20 cellular contexts compared by ENCODE assay signal in genomic region chr11:30329150-30329940, GRCh38. TPM values are rescaled to one million over a fixed set of nuclear protein-coding genes. Genes with fewer than 3 reads are reported as not detected.
DNase-seq lines count a peak whose midpoint lies in the region; ATAC-seq and TF ChIP-seq lines count a peak whose summit lies in the region.
"Had no signal": no experiment of that assay in that cellular context is flagged by ENCODE, and none has a peak within 500 bp of the region (broad histone marks: within the 10 kb centered on the region; RNA-seq: fewer than 3 reads in every experiment).

No MANE protein-coding gene starts in this region.

- H3K9me2 ChIP-seq in OCI-LY7 (ENCODE audit: insufficient read depth, low read length): no peaks in the 10 kb centered on the region

- H4K20me1 ChIP-seq in OCI-LY7 (ENCODE audit: insufficient read depth, low read length): peaks cover 19% of the 10 kb centered on the region; the same call in 1 of the 2 replicates

- no peaks in the 10 kb centered on the region for H3K27me3 Mint-ChIP-seq in activated CD8-positive, alpha-beta T cell treated with anti-CD3 and anti-CD28 coated beads for 36 hours
- H3K27me3 Mint-ChIP-seq in activated CD8-positive, alpha-beta T cell treated with anti-CD3 and anti-CD28 coated beads, Interleukin-2, amount 10 ng/mL, durations not matched to agents 7 days and 5 days (ENCODE audit: low read depth): no peaks in the 10 kb centered on the region
- H3K27me3 Mint-ChIP-seq: natural killer cell treated with Interleukin-12 subunit alpha and Interleukin-12 subunit beta and Interleukin-15 and Interleukin-18, amount 100 ng/mL, for 72 hours; progenitor cell of endocrine pancreas; stimulated activated naive B cell treated with anti-CD40 and anti-IgM and Interleukin-4, amounts not matched to agents 10 μg/mL and 1 μg/mL and 100 μg/mL, for 72 hours had no signal

- BruUV-seq in OCI-LY7 (replicated peaks; lab: Mats Ljungman, UMichigan): no TSS peak

- TF ChIP-seq CTCF in activated CD8-positive, alpha-beta T cell treated with anti-CD3 and anti-CD28 coated beads for 36 hours (IDR thresholded peaks at IDR 0.05): no peak
- TF ChIP-seq CTCF in OCI-LY7 (conservative IDR thresholded peaks at IDR 0.05; ENCODE audit: low read length): no peak
- TF ChIP-seq CTCF in fibroblast of mammary gland (conservative IDR thresholded peaks at IDR 0.05; ENCODE audit: control insufficient read depth, insufficient read depth, low read depth, low read length): no peak
- TF ChIP-seq CTCF in thyroid gland (IDR thresholded peaks at IDR 0.05): no peak
- no peak for TF ChIP-seq CTCF in RWPE1 (conservative IDR thresholded peaks at IDR 0.05; ENCODE audit: low read depth)

- intact Hi-C loops in activated CD8-positive, alpha-beta T cell treated with anti-CD3 and anti-CD28 coated beads for 36 hours (cut with micrococcal nuclease): no loop called here
- intact Hi-C loops in OCI-LY7 (cut with micrococcal nuclease; ENCODE audit: unreplicated experiment): no loop called here
- intact Hi-C loops in thyroid gland (cut with DNase I): no loop called here

- H3K4me3 Mint-ChIP-seq in activated CD8-positive, alpha-beta T cell treated with anti-CD3 and anti-CD28 coated beads for 36 hours: no peak overlapping the region
- H3K4me3 Mint-ChIP-seq in activated CD8-positive, alpha-beta T cell treated with anti-CD3 and anti-CD28 coated beads, Interleukin-2, amount 10 ng/mL, durations not matched to agents 7 days and 5 days: no peak overlapping the region
- H3K4me3 Mint-ChIP-seq: activated T-helper 1 cell treated with anti-CD3 and anti-CD28 coated beads, Interleukin-12 subunit alpha, Interleukin-12 subunit beta, Interleukin-2, Interleukin-4 antibody, amounts not matched to agents 30 ng/mL and 10 ng/mL and 1 ng/mL, durations not matched to agents 14 hours and 24 hours and 36 hours; natural killer cell treated with Interleukin-12 subunit alpha and Interleukin-12 subunit beta and Interleukin-15 and Interleukin-18, amount 100 ng/mL, for 72 hours; stimulated activated naive B cell treated with anti-CD40 and anti-IgM and Interleukin-4, amounts not matched to agents 10 μg/mL and 1 μg/mL and 100 μg/mL, for 72 hours had no signal

- peak overlapping the region; percentile 50 for H3K27ac Mint-ChIP-seq in activated CD8-positive, alpha-beta T cell treated with anti-CD3 and anti-CD28 coated beads for 36 hours
- H3K27ac Mint-ChIP-seq in activated CD8-positive, alpha-beta T cell treated with anti-CD3 and anti-CD28 coated beads, Interleukin-2, amount 10 ng/mL, durations not matched to agents 7 days and 5 days: no peak overlapping the region
- H3K27ac Mint-ChIP-seq: progenitor cell of endocrine pancreas; stimulated activated naive B cell treated with anti-CD40 and anti-IgM and Interleukin-4, amounts not matched to agents 10 μg/mL and 1 μg/mL and 100 μg/mL, for 72 hours had no signal

- WGBS in thyroid gland, 2 donors: 85 to 90% methylated on average over 4 of the region's 4 CpGs

- H3K36me3 ChIP-seq in OCI-LY7 (ENCODE audit: insufficient read depth, low read length): peaks cover 90% of the 10 kb centered on the region
- H3K36me3 ChIP-seq in skeletal muscle satellite cell (ENCODE audit: insufficient read depth, low read length): peaks cover 35% of the 10 kb centered on the region
- H3K36me3 ChIP-seq in thyroid gland: peaks cover 4 to 6% of the 10 kb centered on the region in 2 donors

- peak; percentile 55 for ATAC-seq in activated CD8-positive, alpha-beta T cell treated with anti-CD3 and anti-CD28 coated beads for 36 hours
- no peak for ATAC-seq in activated CD8-positive, alpha-beta T cell treated with anti-CD3 and anti-CD28 coated beads, Interleukin-2, amount 10 ng/mL, durations not matched to agents 7 days and 5 days
- ATAC-seq: stimulated activated naive B cell treated with anti-CD40 and anti-IgM and Interleukin-4, amounts not matched to agents 10 μg/mL and 1 μg/mL and 100 μg/mL, for 72 hours had no signal

- no peak overlapping the region for H2AFZ ChIP-seq in OCI-LY7 (ENCODE audit: low read length)

- H3K4me1 ChIP-seq in OCI-LY7 (ENCODE audit: insufficient read depth, low read length, poor library complexity, severe bottlenecking) (peaks cover 68% of the 10 kb centered on the region), skeletal muscle satellite cell (ENCODE audit: control insufficient read depth, insufficient read depth, low read length) (peaks cover 18% of the 10 kb centered on the region), thyroid gland (peaks cover 8 to 11% of the 10 kb centered on the region in 2 donors)

- CTCF ChIA-PET in activated CD8-positive, alpha-beta T cell treated with anti-CD3 and anti-CD28 coated beads for 36 hours (lab: Charles Lee): no interaction called here
- CTCF ChIA-PET in activated CD8-positive, alpha-beta T cell treated with anti-CD3 and anti-CD28 coated beads, Interleukin-2, amount 10 ng/mL, durations not matched to agents 7 days and 5 days (lab: Charles Lee): no interaction called here
- CTCF ChIA-PET in OCI-LY7 (lab: Charles Lee; ENCODE audit: unreplicated experiment) (no interaction called here), RWPE1 (lab: Yijun Ruan, JAX) (no interaction called here)

- H3K27ac ChIP-seq in OCI-LY7 (ENCODE audit: low read depth, low read length, poor library complexity, severe bottlenecking): peak overlapping the region; percentile 17
- no peak overlapping the region for H3K27ac ChIP-seq in thyroid gland
- H3K27ac ChIP-seq in RWPE1: no peak overlapping the region
- H3K27ac ChIP-seq: ascending aorta had no signal

- peak overlapping the region; percentile 46 for H3K4me2 ChIP-seq in OCI-LY7 (ENCODE audit: low read length)
- peak overlapping the region; percentile 45 for H3K4me2 ChIP-seq in skeletal muscle satellite cell (ENCODE audit: low read length)

- DNase-seq in activated CD8-positive, alpha-beta T cell treated with anti-CD3 and anti-CD28 coated beads for 36 hours: no peak
- DNase-seq in activated CD8-positive, alpha-beta T cell treated with anti-CD3 and anti-CD28 coated beads, Interleukin-2, amount 10 ng/mL, durations not matched to agents 7 days and 5 days: no peak
- DNase-seq in OCI-LY7 (ENCODE audit: low spot score): no peak
- peak; percentile 9 for DNase-seq in fibroblast of mammary gland (ENCODE audit: low read depth)
- no peak for DNase-seq in thyroid gland
- DNase-seq in NCI-H1436 (lab: John Stamatoyannopoulos, UW): no peak
- no peak for DNase-seq in RWPE1 (ENCODE audit: low spot score)
- DNase-seq: activated CD4-positive, alpha-beta T cell treated with anti-CD3 and anti-CD28 coated beads for 1 hour; GOT3; NCI-H1694; NCI-H226; Right ventricle myocardium superior; stimulated activated CD4-positive, alpha-beta T cell treated with anti-CD3 and anti-CD28 coated beads, Interleukin-12 subunit alpha, Interleukin-12 subunit beta, amount 100 ng/mL, for 4 hours; stimulated activated naive B cell treated with anti-CD40 and anti-IgM and Interleukin-4, amounts not matched to agents 10 μg/mL and 1 μg/mL and 100 μg/mL, for 72 hours had no signal

- H3K9me3 Mint-ChIP-seq in activated CD8-positive, alpha-beta T cell treated with anti-CD3 and anti-CD28 coated beads for 36 hours: no peaks in the 10 kb centered on the region
- no peaks in the 10 kb centered on the region for H3K9me3 Mint-ChIP-seq in activated CD8-positive, alpha-beta T cell treated with anti-CD3 and anti-CD28 coated beads, Interleukin-2, amount 10 ng/mL, durations not matched to agents 7 days and 5 days (ENCODE audit: insufficient read depth)
- H3K9me3 Mint-ChIP-seq: activated T-helper 1 cell treated with anti-CD3 and anti-CD28 coated beads, Interleukin-12 subunit alpha, Interleukin-12 subunit beta, Interleukin-2, Interleukin-4 antibody, amounts not matched to agents 30 ng/mL and 10 ng/mL and 1 ng/mL, durations not matched to agents 14 hours and 24 hours and 36 hours; natural killer cell treated with Interleukin-12 subunit alpha and Interleukin-12 subunit beta and Interleukin-15 and Interleukin-18, amount 100 ng/mL, for 72 hours; stimulated activated naive B cell treated with anti-CD40 and anti-IgM and Interleukin-4, amounts not matched to agents 10 μg/mL and 1 μg/mL and 100 μg/mL, for 72 hours had no signal

- H3K4me1 Mint-ChIP-seq in activated CD8-positive, alpha-beta T cell treated with anti-CD3 and anti-CD28 coated beads for 36 hours (ENCODE audit: low read depth): peaks cover 61% of the 10 kb centered on the region
- H3K4me1 Mint-ChIP-seq in activated CD8-positive, alpha-beta T cell treated with anti-CD3 and anti-CD28 coated beads, Interleukin-2, amount 10 ng/mL, durations not matched to agents 7 days and 5 days (ENCODE audit: low read depth): peaks cover 43% of the 10 kb centered on the region

- H3K9me3 ChIP-seq in OCI-LY7 (ENCODE audit: low read length) (no peaks in the 10 kb centered on the region), skeletal muscle satellite cell (replicated peaks; ENCODE audit: low read length) (no peaks in the 10 kb centered on the region), thyroid gland (no peaks in the 10 kb centered on the region)
- H3K9me3 ChIP-seq: ascending aorta had no signal

- H3K79me2 ChIP-seq in OCI-LY7 (ENCODE audit: insufficient read depth, low read depth, low read length): peaks cover 94% of the 10 kb centered on the region

- no peak for TF ChIP-seq POLR2A in thyroid gland (IDR thresholded peaks at IDR 0.05)

- POLR2A ChIA-PET in activated CD8-positive, alpha-beta T cell treated with anti-CD3 and anti-CD28 coated beads for 36 hours (lab: Charles Lee): no interaction called here
- POLR2A ChIA-PET in activated CD8-positive, alpha-beta T cell treated with anti-CD3 and anti-CD28 coated beads, Interleukin-2, amount 10 ng/mL, durations not matched to agents 7 days and 5 days (lab: Charles Lee): no interaction called here
- POLR2A ChIA-PET in OCI-LY7 (lab: Charles Lee) (interaction anchor here (0.5 to 2.0 kb wide), 3 partner anchors 10 to 45 kb away, joined by 3 to 7 read pairs (median 4); no protein-coding TSS in a partner anchor), RWPE1 (lab: Yijun Ruan, JAX; ENCODE audit: low non-redundant PET) (no interaction called here)

- H3K36me3 Mint-ChIP-seq in activated CD8-positive, alpha-beta T cell treated with anti-CD3 and anti-CD28 coated beads for 36 hours (ENCODE audit: low read depth): peaks cover 42% of the 10 kb centered on the region
- peaks cover 44% of the 10 kb centered on the region for H3K36me3 Mint-ChIP-seq in activated CD8-positive, alpha-beta T cell treated with anti-CD3 and anti-CD28 coated beads, Interleukin-2, amount 10 ng/mL, durations not matched to agents 7 days and 5 days (ENCODE audit: low read depth)

- H3K27me3 ChIP-seq in skeletal muscle satellite cell (ENCODE audit: control insufficient read depth, insufficient read depth, low read length) (no peaks in the 10 kb centered on the region), thyroid gland (no peaks in the 10 kb centered on the region)
- H3K27me3 ChIP-seq: ascending aorta had no signal

- peak overlapping the region; percentile 35 for H3K9ac ChIP-seq in skeletal muscle satellite cell (ENCODE audit: low read depth, low read length)

- peak overlapping the region; percentile 24 for H3K4me3 ChIP-seq in OCI-LY7 (ENCODE audit: low read depth, low read length, poor library complexity, severe bottlenecking)
- H3K4me3 ChIP-seq in fibroblast of mammary gland (ENCODE audit: control insufficient read depth, low read depth, low read length): no peak overlapping the region
- no peak overlapping the region for H3K4me3 ChIP-seq in skeletal muscle satellite cell (ENCODE audit: low read length)
- H3K4me3 ChIP-seq in thyroid gland (replicated peaks in 1 of 3): no peak overlapping the region
- H3K4me3 ChIP-seq: ascending aorta, lung had no signal

RNA-seq across cellular contexts. Expression of gene ARL14EP, which starts 6.4 kb away (rescaled TPM):
- total RNA-seq in activated CD8-positive, alpha-beta T cell treated with anti-CD3 and anti-CD28 coated beads for 36 hours: 10 to 100 TPM; 23.3 to 28.3 TPM
- total RNA-seq in activated CD8-positive, alpha-beta T cell treated with anti-CD3 and anti-CD28 coated beads, Interleukin-2, amount 10 ng/mL, durations not matched to agents 7 days and 5 days: 10 to 100 TPM; 27.3 to 30.9 TPM
- 30.9 and 37.8 TPM in 2 replicates for total RNA-seq in OCI-LY7 (2014; rRNA removed; shearing (Covaris generic))
- total RNA-seq in OCI-LY7 (2022) (51.5 and 57.1 TPM in 2 replicates), thyroid gland (10 to 100 TPM; 28.2 to 60.5 (median 45.1) TPM)
- 15.3 and 17.0 TPM in 2 replicates for total RNA-seq in skeletal muscle satellite cell (2012; rRNA removed)
